19 cellular contexts compared by ENCODE assay signal in the genomic region with DNA sequence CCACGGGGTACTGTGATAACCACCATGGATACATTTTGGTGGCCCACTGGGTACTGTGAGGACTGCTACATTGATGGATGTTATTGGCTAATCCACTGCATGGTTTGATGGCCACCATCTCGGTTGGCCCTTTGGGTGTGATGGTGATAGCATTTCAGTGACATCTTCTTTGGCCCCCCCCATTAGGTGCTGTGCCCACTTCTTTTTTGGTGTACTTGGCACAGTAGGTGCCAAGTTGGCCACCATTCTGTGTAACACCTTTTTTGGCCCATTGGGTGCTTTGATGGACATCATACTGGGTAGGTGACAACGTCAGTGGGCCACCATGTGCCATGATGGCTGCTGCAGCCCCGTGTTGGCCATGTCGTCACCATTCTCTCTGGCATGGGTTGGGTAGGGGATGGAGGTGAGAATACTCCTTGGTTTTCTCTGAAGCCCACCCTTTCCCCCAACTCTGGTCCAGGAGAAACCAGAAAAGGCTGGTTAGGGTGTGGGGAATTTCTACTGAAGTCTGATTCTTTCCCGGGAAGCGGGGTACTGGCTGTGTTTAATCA. TPM values are rescaled to one million over a fixed set of nuclear protein-coding genes. Genes with fewer than 3 reads are reported as not detected.
DNase-seq lines count a peak whose midpoint lies in the region; ATAC-seq, FAIRE-seq and TF ChIP-seq lines count a peak whose summit lies in the region.
"Had no signal": no experiment of that assay in that cellular context is flagged by ENCODE, and none has a peak within 500 bp of the region (broad histone marks: within the 10 kb centered on the region; RNA-seq: fewer than 3 reads in every experiment).

No MANE protein-coding gene starts in this region.

- in situ Hi-C loops in K562 (cut with MboI): no loop called here

- H3K14ac ChIP-seq in neuronal stem cell (ENCODE audit: low read length): no peak overlapping the region

- no peak overlapping the region for H3K18ac ChIP-seq in neuronal stem cell (ENCODE audit: low read length)

- intact Hi-C loops in K562 (cut with micrococcal nuclease): no loop called here

- no peak overlapping the region for H4K8ac ChIP-seq in neuronal stem cell (ENCODE audit: low read depth, low read length)

- H3K9me1 ChIP-seq in K562 (ENCODE audit: control insufficient read depth, insufficient read depth, low read length): no peaks in the 10 kb centered on the region

- WGBS in K562 (ENCODE audit: insufficient coverage, low coverage, missing lambda C conversion rate): 64% methylated on average over 7 of the region's 7 CpGs
- no CpG with 5 or more reads among the region's 7 CpGs for WGBS in neuronal stem cell (ENCODE audit: extremely low coverage in 2 of 2, insufficient read length in 2 of 2, insufficient replicate concordance in 1 of 2), 2 donors

- ATAC-seq in K562: no peak
- peak; percentile 0 for ATAC-seq in left lobe of liver
- no peak for ATAC-seq in GM21619 (IDR thresholded peaks at IDR 0.05; ENCODE audit: unreplicated experiment)
- no peak for ATAC-seq in HG02970 (IDR thresholded peaks at IDR 0.05; ENCODE audit: low FRiP score, unreplicated experiment)
- ATAC-seq: A549; CD8-positive, alpha-beta T cell had no signal

- H3K9me3 ChIP-seq in K562 (replicated peaks; ENCODE audit: control insufficient read depth, insufficient read depth, low read depth, low read length) (no peaks in the 10 kb centered on the region), neuronal stem cell (replicated peaks in 1 of 2; ENCODE audit: control insufficient read depth in 2 of 2, insufficient read depth in 1 of 2, low read depth in 1 of 2, low read length in 2 of 2) (no peaks in the 10 kb centered on the region), BE2C (no peaks in the 10 kb centered on the region)
- H3K9me3 ChIP-seq: A549 had no signal

- TSS peak; percentile 39 for BruUV-seq in K562 (replicated peaks; lab: Mats Ljungman, UMichigan)

- H3K4me3 ChIP-seq in K562 (no peak overlapping the region), neuronal stem cell (ENCODE audit: low read length in 2 of 2) (peak overlapping the region in 1 of 2 donors; percentile 44), BE2C (ENCODE audit: low read depth, low read length) (no peak overlapping the region)
- H3K4me3 ChIP-seq: A549 had no signal

- peaks cover 9% of the 10 kb centered on the region for H3K36me3 ChIP-seq in K562 (ENCODE audit: control insufficient read depth, insufficient read depth, low read length)
- peaks cover 0 to 2% of the 10 kb centered on the region in 2 donors for H3K36me3 ChIP-seq in neuronal stem cell (replicated peaks in 1 of 2; ENCODE audit: control insufficient read depth in 2 of 2, insufficient read depth in 2 of 2, low read length in 2 of 2)
- H3K36me3 ChIP-seq in BE2C: no peaks in the 10 kb centered on the region

- TF ChIP-seq RAD21 in K562 (CRISPR knock-in tag; conservative IDR thresholded peaks at IDR 0.05 in 1 of 2, IDR thresholded peaks at IDR 0.05 in 1 of 2): no peak

- H3K4me2 ChIP-seq in K562 (ENCODE audit: insufficient read depth, low read length): peak overlapping the region; percentile 52; the same call in 1 of the 2 replicates
- no peak overlapping the region for H3K4me2 ChIP-seq in neuronal stem cell (ENCODE audit: insufficient read depth, low read length, poor library complexity, severe bottlenecking)
- H3K4me2 ChIP-seq: A549, KMS-11 had no signal

- no peaks in the 10 kb centered on the region for H3K27me3 ChIP-seq in K562 (ENCODE audit: control insufficient read depth in 2 of 2, insufficient read depth in 2 of 2, low read length in 2 of 2)
- H3K27me3 ChIP-seq in neuronal stem cell (ENCODE audit: control insufficient read depth in 3 of 3, insufficient read depth in 3 of 3, low read depth in 1 of 3, low read length in 3 of 3): peaks cover 0 to 3% (median 0%) of the 10 kb centered on the region in 3 experiments
- H3K27me3 ChIP-seq in BE2C: peaks cover 9% of the 10 kb centered on the region

- CTCF ChIA-PET in K562 (lab: Yijun Ruan, JAX; ENCODE audit: low intra/inter-chr PET ratio): no interaction called here

- H3K9ac ChIP-seq in K562 (ENCODE audit: insufficient read depth in 1 of 2, low read depth in 2 of 2, low read length in 2 of 2): peak overlapping the region; percentile 25 to 74; a peak in 2 of 4 replicates
- peak overlapping the region; percentile 5 for H3K9ac ChIP-seq in neuronal stem cell (ENCODE audit: low read depth, low read length, poor library complexity)
- H3K9ac ChIP-seq: KMS-11 had no signal

- no peak overlapping the region for H3K23ac ChIP-seq in neuronal stem cell (ENCODE audit: low read depth, low read length, poor library complexity)

- no peaks in the 10 kb centered on the region for H3K79me1 ChIP-seq in neuronal stem cell (ENCODE audit: low read depth, low read length)

- H3K79me2 ChIP-seq in K562 (ENCODE audit: control insufficient read depth, insufficient read depth, low read length): peaks cover 3% of the 10 kb centered on the region; the same call in 1 of the 3 replicates

- H2AFZ ChIP-seq in K562 (ENCODE audit: low read depth, low read length) (peak overlapping the region; percentile 4; the same call in 1 of the 2 replicates), neuronal stem cell (ENCODE audit: low read length) (peak overlapping the region; percentile 74)

- peak overlapping the region; percentile 72 for H3K27ac ChIP-seq in K562 (ENCODE audit: extremely low read depth, low read depth, low read length)
- H3K27ac ChIP-seq in neuronal stem cell (replicated peaks; ENCODE audit: low read length): no peak overlapping the region
- H3K27ac ChIP-seq: A549, HL-60, KMS-11 had no signal

- peak overlapping the region; percentile 5 for H2AK5ac ChIP-seq in neuronal stem cell (ENCODE audit: low read depth, low read length)

- TF ChIP-seq CTCF in K562 (IDR thresholded peaks at IDR 0.05 in 2 of 3, conservative IDR thresholded peaks at IDR 0.05 in 1 of 3; ENCODE audit: insufficient read depth in 2 of 3, low read depth in 1 of 3, low read length in 3 of 3) (no peak), BE2C (IDR thresholded peaks at IDR 0.05; ENCODE audit: low read depth, low read length) (no peak)

- no peak overlapping the region for H4K91ac ChIP-seq in neuronal stem cell (ENCODE audit: low read depth, low read length, poor library complexity)

- H2BK15ac ChIP-seq in neuronal stem cell (ENCODE audit: low read length): no peak overlapping the region

- H3K4ac ChIP-seq in neuronal stem cell (ENCODE audit: low read length): no peak overlapping the region

- H4K20me1 ChIP-seq in K562 (replicated peaks; ENCODE audit: control insufficient read depth, insufficient read depth, low read length): no peaks in the 10 kb centered on the region

- no peak for TF ChIP-seq EP300 in K562 (IDR thresholded peaks at IDR 0.05; ENCODE audit: low read length)

- H3K4me1 ChIP-seq in K562 (replicated peaks in 1 of 2; ENCODE audit: control insufficient read depth in 2 of 2, insufficient read depth in 2 of 2, low read length in 2 of 2) (peaks cover 48 to 61% of the 10 kb centered on the region in 2 experiments), neuronal stem cell (ENCODE audit: control insufficient read depth in 2 of 2, insufficient read depth in 1 of 2, low read depth in 1 of 2, low read length in 2 of 2) (peaks cover 10 to 29% of the 10 kb centered on the region in 2 donors), BE2C (no peaks in the 10 kb centered on the region)
- H3K4me1 ChIP-seq: A549 had no signal

- POLR2A ChIA-PET in K562 (lab: Yijun Ruan, JAX): interaction anchor here (0.9 to 1.3 kb wide), 2 partner anchors 10 to 13 kb away, joined by 3 to 4 read pairs; a partner anchor contains a TSS

- H2BK120ac ChIP-seq in neuronal stem cell (ENCODE audit: low read depth, low read length): no peak overlapping the region

- FAIRE-seq in K562 (lab: Jason Lieb, UNC): no peak
- FAIRE-seq: A549 had no signal

- no peak for TF ChIP-seq POLR2A in K562 (conservative IDR thresholded peaks at IDR 0.05)

- no peak for DNase-seq in K562 (ENCODE audit: extremely low read depth in 1 of 4, low spot score in 3 of 4)
- DNase-seq in left lobe of liver (ENCODE audit: low spot score): no peak
- DNase-seq in neuronal stem cell (ENCODE audit: low spot score): no peak
- no peak for DNase-seq in NCI-H1092 (lab: John Stamatoyannopoulos, UW)
- no peak for DNase-seq in BE2C
- DNase-seq: CD8-positive, alpha-beta T cell; COR-L47; GF-D8; GOT3; H9 had no signal

- H2BK12ac ChIP-seq in neuronal stem cell (ENCODE audit: low read length): no peak overlapping the region

- no peak overlapping the region for H2BK5ac ChIP-seq in neuronal stem cell (ENCODE audit: low read length)

RNA-seq across cellular contexts. Expression of a gene that starts 9.2 kb away (rescaled TPM):
- 4.9 and 12.6 TPM in 2 replicates for total RNA-seq in K562 (2011; cell fraction: chromatin; rRNA removed; ENCODE audit: low replicate concordance)
- total RNA-seq in K562 (2011; cell fraction: nucleolus; rRNA removed): 8.7 and 8.8 TPM in 2 replicates
- 7.4 and 7.8 TPM in 2 replicates for total RNA-seq in K562 (2011; cell fraction: nucleoplasm; rRNA removed)
- total RNA-seq in K562 (2014; rRNA removed): 5.5 and 8.9 TPM in 2 replicates
- total RNA-seq in K562 (2014; rRNA removed; fragmentation: Illumina TruSeq; extraction: Trizol): 3.3 and 3.5 TPM in 2 replicates
- total RNA-seq in K562 (2015; rRNA removed; fragmentation: Illumina TruSeq; extraction: Trizol): 3.2 and 3.5 TPM in 2 replicates
- total RNA-seq in K562 (2021): 8.1 and 8.6 TPM in 2 replicates
- 10.7 and 15.5 TPM in 2 replicates for polyA plus RNA-seq in K562 (2011; rRNA removed)
- polyA plus RNA-seq in K562 (2011; cell fraction: cytosol; rRNA removed): 19.1 and 21.5 TPM in 2 replicates
- polyA plus RNA-seq in K562 (2011; cell fraction: nucleus; rRNA removed): 8.5 and 9.2 TPM in 2 replicates
- polyA plus RNA-seq in K562 (2012): 5.3 and 6.6 TPM in 2 replicates
- 4.7 and 6.1 TPM in 2 replicates for polyA plus RNA-seq in K562 (2014; fragmentation: Illumina TruSeq; extraction: Trizol)
- polyA plus RNA-seq in K562 (2014; fragmentation: Nextera tagmentation; extraction: Ambion mirVana): 1 to 10 TPM; 1.3 to 1.5 TPM
- 5.0 and 6.7 TPM in 2 replicates for polyA plus RNA-seq in K562 (2014; rRNA removed)
- polyA minus RNA-seq in K562 (2011; rRNA and poly(A)+ RNA removed): 10.7 and 18.1 TPM in 2 replicates
- polyA minus RNA-seq in K562 (2011; cell fraction: cytosol; rRNA and poly(A)+ RNA removed): 4.2 and 7.2 TPM in 2 replicates
- polyA minus RNA-seq in K562 (2011; cell fraction: nucleus; rRNA and poly(A)+ RNA removed): 3.0 and 3.4 TPM in 2 replicates
- 31.6 TPM for total RNA-seq in left lobe of liver
- polyA plus RNA-seq in neuronal stem cell (2013, experiment 1 of 2): 5.9 TPM
- polyA plus RNA-seq in neuronal stem cell (2013, experiment 2 of 2): 5.6 TPM
- polyA plus RNA-seq in BE2C (2012; ENCODE audit: insufficient read depth, insufficient read length, low read depth): not detected
- total RNA-seq: CD8-positive, alpha-beta T cell had no signal
- polyA plus RNA-seq: AG04450, BJ, CD14-positive monocyte, IgD-negative memory B cell had no signal

RNA-seq across cellular contexts. Expression of a gene that starts 10.3 kb away (rescaled TPM):
- 281 and 416 TPM in 2 replicates for total RNA-seq in K562 (2011; cell fraction: chromatin; rRNA removed; ENCODE audit: low replicate concordance)
- 171 and 172 TPM in 2 replicates for total RNA-seq in K562 (2011; cell fraction: nucleolus; rRNA removed)
- total RNA-seq in K562 (2011; cell fraction: nucleoplasm; rRNA removed): 158 and 183 TPM in 2 replicates
- total RNA-seq in K562 (2014; rRNA removed) (58.4 and 60.4 TPM in 2 replicates), K562 (2014; rRNA removed; fragmentation: Illumina TruSeq; extraction: Trizol) (26.4 and 31.4 TPM in 2 replicates), K562 (2015; rRNA removed; fragmentation: Illumina TruSeq; extraction: Trizol) (38.7 and 40.9 TPM in 2 replicates), K562 (2021) (86.9 and 95.5 TPM in 2 replicates), left lobe of liver (45.9 TPM)
- polyA plus RNA-seq in K562 (2011; rRNA removed) (80.3 and 101 TPM in 2 replicates), K562 (2014; fragmentation: Illumina TruSeq; extraction: Trizol) (79.4 and 82.9 TPM in 2 replicates), K562 (2014; fragmentation: Nextera tagmentation; extraction: Ambion mirVana) (under 1 TPM; 0.73 to 0.85 TPM), K562 (2014; rRNA removed) (63.1 and 66.5 TPM in 2 replicates)
- polyA plus RNA-seq in K562 (2011; cell fraction: cytosol; rRNA removed): 76.7 and 115 TPM in 2 replicates
- polyA plus RNA-seq in K562 (2011; cell fraction: nucleus; rRNA removed): 192 and 225 TPM in 2 replicates
- polyA plus RNA-seq in K562 (2012): 73.1 and 85.2 TPM in 2 replicates
- 96.1 and 136 TPM in 2 replicates for polyA minus RNA-seq in K562 (2011; rRNA and poly(A)+ RNA removed)
- polyA minus RNA-seq in K562 (2011; cell fraction: cytosol; rRNA and poly(A)+ RNA removed): 80.5 and 91.6 TPM in 2 replicates
- polyA minus RNA-seq in K562 (2011; cell fraction: nucleus; rRNA and poly(A)+ RNA removed): 37.0 and 46.3 TPM in 2 replicates
- polyA plus RNA-seq in neuronal stem cell (2013, experiment 1 of 2): 58.0 TPM
- polyA plus RNA-seq in neuronal stem cell (2013, experiment 2 of 2): 59.5 TPM
- 49.4 TPM for polyA plus RNA-seq in BE2C (2012; ENCODE audit: insufficient read depth, insufficient read length, low read depth)

RNA-seq across cellular contexts. Expression of a gene that starts 12.6 kb away (rescaled TPM):
- 2.2 and 10.2 TPM in 2 replicates for total RNA-seq in K562 (2011; cell fraction: chromatin; rRNA removed; ENCODE audit: low replicate concordance)
- 19.5 and 20.3 TPM in 2 replicates for total RNA-seq in K562 (2011; cell fraction: nucleolus; rRNA removed)
- 5.5 and 7.2 TPM in 2 replicates for total RNA-seq in K562 (2011; cell fraction: nucleoplasm; rRNA removed)
- total RNA-seq in K562 (2014; rRNA removed) (32.2 and 38.8 TPM in 2 replicates), K562 (2014; rRNA removed; fragmentation: Illumina TruSeq; extraction: Trizol) (2.6 and 2.8 TPM in 2 replicates), K562 (2015; rRNA removed; fragmentation: Illumina TruSeq; extraction: Trizol) (8.4 and 9.5 TPM in 2 replicates), K562 (2021) (35.0 and 35.9 TPM in 2 replicates), left lobe of liver (19.5 TPM)
- polyA plus RNA-seq in K562 (2011; rRNA removed) (3.2 and 5.0 TPM in 2 replicates), K562 (2014; fragmentation: Illumina TruSeq; extraction: Trizol) (3.5 and 8.6 TPM in 2 replicates), K562 (2014; fragmentation: Nextera tagmentation; extraction: Ambion mirVana) (under 1 TPM; 0.61 to 0.62 TPM), K562 (2014; rRNA removed) (14.3 and 18.8 TPM in 2 replicates)
- polyA plus RNA-seq in K562 (2011; cell fraction: cytosol; rRNA removed): 4.7 and 20.7 TPM in 2 replicates
- 5.6 and 10.1 TPM in 2 replicates for polyA plus RNA-seq in K562 (2011; cell fraction: nucleus; rRNA removed)
- polyA plus RNA-seq in K562 (2012): 14.9 and 16.5 TPM in 2 replicates
- polyA minus RNA-seq in K562 (2011; rRNA and poly(A)+ RNA removed): 2.2 and 3.4 TPM in 2 replicates
- polyA minus RNA-seq in K562 (2011; cell fraction: cytosol; rRNA and poly(A)+ RNA removed): 12.9 and 19.5 TPM in 2 replicates
- polyA minus RNA-seq in K562 (2011; cell fraction: nucleus; rRNA and poly(A)+ RNA removed): 12.3 and 15.7 TPM in 2 replicates
- polyA plus RNA-seq in neuronal stem cell (2013, experiment 1 of 2): 14.0 TPM
- polyA plus RNA-seq in neuronal stem cell (2013, experiment 2 of 2): 14.4 TPM
- polyA plus RNA-seq in BE2C (2012; ENCODE audit: insufficient read depth, insufficient read length, low read depth): 65.5 TPM

RNA-seq across cellular contexts. Expression of a gene that starts 29.1 kb away (rescaled TPM):
- 2.2 and 5.3 TPM in 2 replicates for total RNA-seq in K562 (2011; cell fraction: chromatin; rRNA removed; ENCODE audit: low replicate concordance)
- 3.0 and 3.4 TPM in 2 replicates for total RNA-seq in K562 (2011; cell fraction: nucleolus; rRNA removed)
- 3.4 and 4.7 TPM in 2 replicates for total RNA-seq in K562 (2011; cell fraction: nucleoplasm; rRNA removed)
- total RNA-seq in K562 (2014; rRNA removed): 2.6 and 2.8 TPM in 2 replicates
- 0.61 and 0.80 TPM in 2 replicates for total RNA-seq in K562 (2014; rRNA removed; fragmentation: Illumina TruSeq; extraction: Trizol)
- 1.0 and 1.6 TPM in 2 replicates for total RNA-seq in K562 (2015; rRNA removed; fragmentation: Illumina TruSeq; extraction: Trizol)
- 7.4 and 7.6 TPM in 2 replicates for total RNA-seq in K562 (2021)
- 0.72 and 1.3 TPM in 2 replicates for polyA plus RNA-seq in K562 (2011; rRNA removed)
- 1.5 and 2.2 TPM in 2 replicates for polyA plus RNA-seq in K562 (2011; cell fraction: cytosol; rRNA removed)
- polyA plus RNA-seq in K562 (2011; cell fraction: nucleus; rRNA removed): 2.9 and 5.2 TPM in 2 replicates
- polyA plus RNA-seq in K562 (2012): 3.1 and 4.0 TPM in 2 replicates
- 1.7 and 1.9 TPM in 2 replicates for polyA plus RNA-seq in K562 (2014; fragmentation: Illumina TruSeq; extraction: Trizol)
- under 1 TPM; 0.32 to 0.34 TPM for polyA plus RNA-seq in K562 (2014; fragmentation: Nextera tagmentation; extraction: Ambion mirVana)
- polyA plus RNA-seq in K562 (2014; rRNA removed): 2.4 and 4.9 TPM in 2 replicates
- polyA minus RNA-seq in K562 (2011; rRNA and poly(A)+ RNA removed): 0.28 and 0.33 TPM in 2 replicates
- polyA minus RNA-seq in K562 (2011; cell fraction: cytosol; rRNA and poly(A)+ RNA removed): 1.9 and 2.3 TPM in 2 replicates
- 0.94 and 1.3 TPM in 2 replicates for polyA minus RNA-seq in K562 (2011; cell fraction: nucleus; rRNA and poly(A)+ RNA removed)
- 5.0 TPM for total RNA-seq in left lobe of liver
- polyA plus RNA-seq in neuronal stem cell (2013, experiment 1 of 2): 11.4 TPM
- 11.5 TPM for polyA plus RNA-seq in neuronal stem cell (2013, experiment 2 of 2)
- polyA plus RNA-seq in BE2C (2012; ENCODE audit: insufficient read depth, insufficient read length, low read depth): 12.4 TPM

RNA-seq across cellular contexts. Expression of a gene that starts 41.3 kb away (rescaled TPM):
- total RNA-seq in K562 (2011; cell fraction: chromatin; rRNA removed; ENCODE audit: low replicate concordance): not detected in 2 replicates
- total RNA-seq in K562 (2011; cell fraction: nucleolus; rRNA removed): not detected in 2 replicates
- not detected in 2 replicates for total RNA-seq in K562 (2011; cell fraction: nucleoplasm; rRNA removed)
- total RNA-seq in K562 (2014; rRNA removed): 0.08 TPM in 1 of 2 replicates, not detected in the other
- total RNA-seq in K562 (2014; rRNA removed; fragmentation: Illumina TruSeq; extraction: Trizol): not detected in 2 replicates
- total RNA-seq in K562 (2015; rRNA removed; fragmentation: Illumina TruSeq; extraction: Trizol): not detected in 2 replicates
- total RNA-seq in K562 (2021): not detected in 2 replicates
- not detected in 2 replicates for polyA plus RNA-seq in K562 (2011; rRNA removed)
- not detected in 2 replicates for polyA plus RNA-seq in K562 (2011; cell fraction: cytosol; rRNA removed)
- polyA plus RNA-seq in K562 (2011; cell fraction: nucleus; rRNA removed): not detected in 2 replicates
- not detected in 2 replicates for polyA plus RNA-seq in K562 (2012)
- not detected in 2 replicates for polyA plus RNA-seq in K562 (2014; fragmentation: Illumina TruSeq; extraction: Trizol)
- not detected for polyA plus RNA-seq in K562 (2014; fragmentation: Nextera tagmentation; extraction: Ambion mirVana)
- polyA plus RNA-seq in K562 (2014; rRNA removed): not detected in 2 replicates
- polyA minus RNA-seq in K562 (2011; rRNA and poly(A)+ RNA removed): not detected in 2 replicates
- not detected in 2 replicates for polyA minus RNA-seq in K562 (2011; cell fraction: cytosol; rRNA and poly(A)+ RNA removed)
- not detected in 2 replicates for polyA minus RNA-seq in K562 (2011; cell fraction: nucleus; rRNA and poly(A)+ RNA removed)
- not detected for total RNA-seq in left lobe of liver
- polyA plus RNA-seq in neuronal stem cell (2013, experiment 1 of 2): 0.11 TPM
- polyA plus RNA-seq in neuronal stem cell (2013, experiment 2 of 2): 0.12 TPM
- not detected for polyA plus RNA-seq in BE2C (2012; ENCODE audit: insufficient read depth, insufficient read length, low read depth)
- total RNA-seq: CD8-positive, alpha-beta T cell; H9 had no signal
- polyA plus RNA-seq: A549, AG04450, BJ, CD14-positive monocyte, IgD-negative memory B cell had no signal
